Comparison of ENCODE assay signal across 8 cellular contexts in genomic region chr3:27721717-27722564, GRCh38. TPM values are rescaled to one million over a fixed set of nuclear protein-coding genes. Genes with fewer than 3 reads are reported as not detected.
DNase-seq lines count a peak whose midpoint lies in the region; ATAC-seq and TF ChIP-seq lines count a peak whose summit lies in the region.

TSS of gene EOMES (minus strand) at chr3:27722323. CDS start at chr3:27722294, 29 bp downstream.

- H4K8ac ChIP-seq in IMR-90 (ENCODE audit: low read depth in 2 of 2, low read length in 2 of 2) = no peak within 1 kb of the TSS

- H3K4ac ChIP-seq in IMR-90 (ENCODE audit: low read depth, low read length) = no peak within 1 kb of the TSS

- no peak within 1 kb of the TSS for H4K91ac ChIP-seq in IMR-90 (ENCODE audit: insufficient read depth, low read depth, low read length)

- POLR2A ChIA-PET in IMR-90 (lab: Charles Lee; ENCODE audit: unreplicated experiment) = no interaction called here

- no peaks in the 10 kb centered on the region for H3K79me2 ChIP-seq in hepatocyte

- H3K4me1 ChIP-seq in IMR-90 (ENCODE audit: control insufficient read depth, insufficient read depth, low read length) = peaks cover 2% of the 10 kb centered on the region; the same call in 1 of the 2 replicates
- H3K4me1 ChIP-seq in hepatocyte (ENCODE audit: insufficient read depth) = peaks cover 16% of the 10 kb centered on the region

- H3K14ac ChIP-seq in IMR-90 (replicated peaks; ENCODE audit: low read depth, low read length) = no peak within 1 kb of the TSS

- H3K9me3 ChIP-seq in IMR-90 (ENCODE audit: control insufficient read depth, insufficient read depth, low read length) = no peaks in the 10 kb centered on the region; the same call in 1 of the 2 replicates
- no peaks in the 10 kb centered on the region for H3K9me3 ChIP-seq in hepatocyte (ENCODE audit: low read depth)

- TF ChIP-seq CTCF in IMR-90 (conservative IDR thresholded peaks at IDR 0.05; ENCODE audit: low read depth, low read length) = no peak
- TF ChIP-seq CTCF in hepatocyte (IDR thresholded peaks at IDR 0.05; ENCODE audit: poor library complexity) = no peak

- H2BK120ac ChIP-seq in IMR-90 (ENCODE audit: low read depth, low read length) = no peak within 1 kb of the TSS

- no peak within 1 kb of the TSS for H2BK15ac ChIP-seq in IMR-90 (ENCODE audit: low read depth, low read length)

- H3K4me2 ChIP-seq in IMR-90 (ENCODE audit: low read depth, low read length) = peak within 1 kb of the TSS; percentile 64
- peak within 1 kb of the TSS; percentile 91 for H3K4me2 ChIP-seq in hepatocyte

- no peak within 1 kb of the TSS for H2BK20ac ChIP-seq in IMR-90 (ENCODE audit: low read depth, low read length)

- H2AK9ac ChIP-seq in IMR-90 (replicated peaks; ENCODE audit: low read depth, low read length, poor library complexity) = no peak within 1 kb of the TSS

- TF ChIP-seq RAD21 in IMR-90 (IDR thresholded peaks at IDR 0.05; ENCODE audit: low read length) = no peak

- dilution Hi-C loops in IMR-90 (cut with HindIII; ENCODE audit: low sequenced_read_pairs, unreplicated experiment) = no loop called here

- TF ChIP-seq POLR2A in IMR-90 (IDR thresholded peaks at IDR 0.05; ENCODE audit: low read depth, low read length) = no peak

- no peak within 1 kb of the TSS for H3K56ac ChIP-seq in IMR-90 (ENCODE audit: extremely low read depth, insufficient read depth, low read length)

- H3K4me3 ChIP-seq in IMR-90 (ENCODE audit: insufficient read depth, low read depth, low read length) = peak within 1 kb of the TSS; percentile 16; the same call in 1 of the 2 replicates
- peak within 1 kb of the TSS; percentile 3 for H3K4me3 ChIP-seq in hepatocyte

- DNase-seq in DMS153 treated with DMSO at 0.1 percent for 48 hours (lab: John Stamatoyannopoulos, UW; ENCODE audit: unreplicated experiment) (peak; percentile 8), IMR-90 (no peak), SK-N-DZ (ENCODE audit: low spot score) (peak; percentile 77), hepatocyte (ENCODE audit: low spot score) (peak; percentile 44), amniotic stem cell (lab: John Stamatoyannopoulos, UW) (no peak)
- DNase-seq in activated naive CD4-positive, alpha-beta T cell treated with anti-CD3 and anti-CD28 coated beads, Interleukin-2, amount 50 U/mL, for 16 hours = peak; percentile 70
- DNase-seq in stimulated activated CD4-positive, alpha-beta T cell treated with anti-CD3 and anti-CD28 coated beads, Interleukin-12 subunit alpha, Interleukin-12 subunit beta, amount 100 ng/mL, for 48 hours (ENCODE audit: low read depth in 2 of 3, low spot score in 1 of 3) = peak in 2 of 3 donors; percentile 53 to 60

- no peaks in the 10 kb centered on the region; the same call in 1 of the 2 replicates for H3K9me1 ChIP-seq in IMR-90 (ENCODE audit: insufficient read depth, low read length)

- no peaks in the 10 kb centered on the region for H4K20me1 ChIP-seq in IMR-90 (ENCODE audit: insufficient read depth, low read length)
- no peaks in the 10 kb centered on the region for H4K20me1 ChIP-seq in hepatocyte (ENCODE audit: insufficient read depth, poor library complexity, severe bottlenecking)

- no peak within 1 kb of the TSS for H3K18ac ChIP-seq in IMR-90 (ENCODE audit: low read depth, low read length)

- no peak within 1 kb of the TSS for H3K23ac ChIP-seq in IMR-90 (ENCODE audit: low read depth, low read length)

- intact Hi-C loops in IMR-90 (cut with micrococcal nuclease) = no loop called here

- in situ Hi-C loops in IMR-90 (cut with MboI; ENCODE audit: low sequenced_read_pairs) = no loop called here

- ATAC-seq in GM21526 (IDR thresholded peaks at IDR 0.05; ENCODE audit: low FRiP score, unreplicated experiment) (peak; percentile 75), IMR-90 (ENCODE audit: low read depth) (peak; percentile 80)

- CTCF ChIA-PET in IMR-90 (lab: Yijun Ruan, JAX) = interaction anchor here (2.6 kb wide), 1 partner anchor 9 kb away, joined by 11 read pairs; no protein-coding TSS in a partner anchor

- WGBS in IMR-90 (ENCODE audit: extremely low coverage in 2 of 2, insufficient read length in 1 of 2), 2 experiments = 0% methylated on average over 9 of the region's 81 CpGs; no CpG with 5 or more reads in 1 of the 2 experiments
- WGBS in hepatocyte (ENCODE audit: low lambda C conversion rate, missing lambda C conversion rate) = under 1% methylated on average over 57 of the region's 81 CpGs

- H4K5ac ChIP-seq in IMR-90 (ENCODE audit: low read depth, low read length) = no peak within 1 kb of the TSS

- H3K9ac ChIP-seq in IMR-90 (ENCODE audit: low read depth, low read length) = no peak within 1 kb of the TSS

- no peak within 1 kb of the TSS for H3K27ac ChIP-seq in IMR-90 (ENCODE audit: insufficient read depth, low read length)
- H3K27ac ChIP-seq in hepatocyte = no peak within 1 kb of the TSS

- H3K79me1 ChIP-seq in IMR-90 (ENCODE audit: low read depth in 1 of 2, low read length in 2 of 2) = no peaks in the 10 kb centered on the region

- H2AFZ ChIP-seq in IMR-90 (replicated peaks; ENCODE audit: low read length, poor library complexity) (peak within 1 kb of the TSS; percentile 82), hepatocyte (peak within 1 kb of the TSS; percentile 49)

- peaks cover 86% of the 10 kb centered on the region for H3K27me3 ChIP-seq in IMR-90 (ENCODE audit: control insufficient read depth, insufficient read depth, low read length)
- H3K27me3 ChIP-seq in hepatocyte = peaks cover 98% of the 10 kb centered on the region

- no peak within 1 kb of the TSS for H2BK5ac ChIP-seq in IMR-90 (ENCODE audit: low read depth, low read length, poor library complexity, severe bottlenecking)

- no TSS peak for BruUV-seq in IMR-90 (replicated peaks; lab: Mats Ljungman, UMichigan)

- no peaks in the 10 kb centered on the region for H3K36me3 ChIP-seq in IMR-90 (ENCODE audit: control insufficient read depth, insufficient read depth, low read length)
- H3K36me3 ChIP-seq in hepatocyte (replicated peaks; ENCODE audit: insufficient read depth, low read depth) = no peaks in the 10 kb centered on the region

- no peak within 1 kb of the TSS for H2AK5ac ChIP-seq in IMR-90 (ENCODE audit: low read depth, low read length)

- H3K9me2 ChIP-seq in hepatocyte (replicated peaks; ENCODE audit: insufficient read depth) = no peaks in the 10 kb centered on the region

TF ChIP-seq in IMR-90, 13 proteins besides CTCF, POLR2A, EP300 and RAD21:
- TF ChIP-seq NFE2L2 (IDR thresholded peaks at IDR 0.05; ENCODE audit: low read depth, low read length) (no peak), BHLHE40 (IDR thresholded peaks at IDR 0.05; ENCODE audit: low read depth, low read length) (no peak), FOS (IDR thresholded peaks at IDR 0.05; ENCODE audit: low read depth, low read length) (no peak), MAFK (IDR thresholded peaks at IDR 0.05; ENCODE audit: low read depth, low read length) (no peak), CHD1 (IDR thresholded peaks at IDR 0.05; ENCODE audit: low read depth, low read length) (no peak), RFX5 (IDR thresholded peaks at IDR 0.05; ENCODE audit: low read depth, low read length) (no peak), CEBPB (IDR thresholded peaks at IDR 0.05; ENCODE audit: low read depth, low read length) (no peak), MXI1 (IDR thresholded peaks at IDR 0.05; ENCODE audit: borderline replicate concordance, low read depth, low read length) (no peak), SMC3 (IDR thresholded peaks at IDR 0.05; ENCODE audit: low read depth, low read length) (no peak), MAZ (IDR thresholded peaks at IDR 0.05; ENCODE audit: borderline replicate concordance, low read depth, low read length) (no peak), ELK1 (IDR thresholded peaks at IDR 0.05; ENCODE audit: borderline replicate concordance, low read depth, low read length) (no peak), RCOR1 (IDR thresholded peaks at IDR 0.05; ENCODE audit: insufficient replicate concordance, low read length) (no peak)
- TF ChIP-seq, protein P1, sequence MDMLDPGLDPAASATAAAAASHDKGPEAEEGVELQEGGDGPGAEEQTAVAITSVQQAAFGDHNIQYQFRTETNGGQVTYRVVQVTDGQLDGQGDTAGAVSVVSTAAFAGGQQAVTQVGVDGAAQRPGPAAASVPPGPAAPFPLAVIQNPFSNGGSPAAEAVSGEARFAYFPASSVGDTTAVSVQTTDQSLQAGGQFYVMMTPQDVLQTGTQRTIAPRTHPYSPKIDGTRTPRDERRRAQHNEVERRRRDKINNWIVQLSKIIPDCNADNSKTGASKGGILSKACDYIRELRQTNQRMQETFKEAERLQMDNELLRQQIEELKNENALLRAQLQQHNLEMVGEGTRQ (IDR thresholded peaks at IDR 0.05; ENCODE audit: low read depth, low read length) = no peak

RNA-seq across cellular contexts. Expression of gene EOMES, which starts in this region (rescaled TPM):
- not detected in 2 replicates for total RNA-seq in IMR-90 (2012; rRNA removed)
- not detected in 2 replicates for polyA plus RNA-seq in IMR-90 (2012; rRNA removed)
- polyA plus RNA-seq in IMR-90 (2012; cell fraction: cytosol; rRNA removed) = not detected in 2 replicates
- not detected in 2 replicates for polyA plus RNA-seq in IMR-90 (2012; cell fraction: nucleus; rRNA removed; ENCODE audit: low replicate concordance)
- polyA plus RNA-seq in SK-N-DZ (2014; cell fraction: cytosol; rRNA removed) = 0.37 TPM in 1 of 2 replicates, not detected in the other
- polyA plus RNA-seq in SK-N-DZ (2014; cell fraction: nucleus; rRNA removed) = not detected in 2 replicates
- total RNA-seq in hepatocyte = not detected in 2 replicates
- 0.39 TPM in 1 of 2 replicates, not detected in the other for polyA plus RNA-seq in hepatocyte

Comparison
In these comparisons a context has a peak if more than half of its experiments do, and no peak if none do; other contexts are left out.
1. Peak in ATAC-seq, H3K4me3 ChIP-seq and H3K4me2 ChIP-seq in IMR-90; RNA of the gene not detected or under 1 TPM.
2. Peak in DNase-seq, H3K4me3 ChIP-seq and H3K4me2 ChIP-seq in hepatocyte; RNA of the gene not detected or under 1 TPM.
3. DNase-seq: peak in DMS153 treated with DMSO at 0.1 percent for 48 hours (single experiment), SK-N-DZ (single experiment), activated naive CD4-positive, alpha-beta T cell treated with anti-CD3 and anti-CD28 coated beads, Interleukin-2, amount 50 U/mL, for 16 hours (single experiment) and stimulated activated CD4-positive, alpha-beta T cell treated with anti-CD3 and anti-CD28 coated beads, Interleukin-12 subunit alpha, Interleukin-12 subunit beta, amount 100 ng/mL, for 48 hours (2 of 3); none in IMR-90 (single experiment) and amniotic stem cell (single experiment).